ENCODE assay signal across 1 cellular context in the genomic region with DNA sequence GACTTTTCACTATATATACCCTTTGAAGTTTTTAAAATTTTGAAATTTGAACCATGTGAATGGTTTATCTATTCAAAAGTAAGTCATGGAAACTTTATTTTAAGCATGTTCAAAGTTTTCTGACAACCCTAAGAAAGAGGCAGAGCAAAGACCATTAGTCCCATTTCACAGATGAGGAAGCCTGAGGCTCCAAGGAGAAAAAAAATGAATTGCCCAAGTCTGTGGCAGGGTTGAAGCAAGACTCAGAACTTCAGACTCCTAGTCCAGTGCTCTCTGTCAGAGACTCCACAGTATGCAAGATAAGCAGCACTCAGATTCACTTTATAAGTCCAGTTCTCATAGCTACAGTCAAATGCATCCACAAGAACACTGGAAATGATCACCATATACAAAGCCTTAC.
TF ChIP-seq lines count a peak whose summit lies in the region.

No MANE protein-coding gene starts in this region.

TF ChIP-seq in liver, 16 proteins besides CTCF, POLR2A, EP300 and RAD21:
- TF ChIP-seq, protein P1, sequence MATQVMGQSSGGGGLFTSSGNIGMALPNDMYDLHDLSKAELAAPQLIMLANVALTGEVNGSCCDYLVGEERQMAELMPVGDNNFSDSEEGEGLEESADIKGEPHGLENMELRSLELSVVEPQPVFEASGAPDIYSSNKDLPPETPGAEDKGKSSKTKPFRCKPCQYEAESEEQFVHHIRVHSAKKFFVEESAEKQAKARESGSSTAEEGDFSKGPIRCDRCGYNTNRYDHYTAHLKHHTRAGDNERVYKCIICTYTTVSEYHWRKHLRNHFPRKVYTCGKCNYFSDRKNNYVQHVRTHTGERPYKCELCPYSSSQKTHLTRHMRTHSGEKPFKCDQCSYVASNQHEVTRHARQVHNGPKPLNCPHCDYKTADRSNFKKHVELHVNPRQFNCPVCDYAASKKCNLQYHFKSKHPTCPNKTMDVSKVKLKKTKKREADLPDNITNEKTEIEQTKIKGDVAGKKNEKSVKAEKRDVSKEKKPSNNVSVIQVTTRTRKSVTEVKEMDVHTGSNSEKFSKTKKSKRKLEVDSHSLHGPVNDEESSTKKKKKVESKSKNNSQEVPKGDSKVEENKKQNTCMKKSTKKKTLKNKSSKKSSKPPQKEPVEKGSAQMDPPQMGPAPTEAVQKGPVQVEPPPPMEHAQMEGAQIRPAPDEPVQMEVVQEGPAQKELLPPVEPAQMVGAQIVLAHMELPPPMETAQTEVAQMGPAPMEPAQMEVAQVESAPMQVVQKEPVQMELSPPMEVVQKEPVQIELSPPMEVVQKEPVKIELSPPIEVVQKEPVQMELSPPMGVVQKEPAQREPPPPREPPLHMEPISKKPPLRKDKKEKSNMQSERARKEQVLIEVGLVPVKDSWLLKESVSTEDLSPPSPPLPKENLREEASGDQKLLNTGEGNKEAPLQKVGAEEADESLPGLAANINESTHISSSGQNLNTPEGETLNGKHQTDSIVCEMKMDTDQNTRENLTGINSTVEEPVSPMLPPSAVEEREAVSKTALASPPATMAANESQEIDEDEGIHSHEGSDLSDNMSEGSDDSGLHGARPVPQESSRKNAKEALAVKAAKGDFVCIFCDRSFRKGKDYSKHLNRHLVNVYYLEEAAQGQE (IDR thresholded peaks at IDR 0.05), result no peak
- no peak for TF ChIP-seq EGR1 (IDR thresholded peaks at IDR 0.05; ENCODE audit: low read depth in 2 of 2)
- no peak for TF ChIP-seq GABPA (IDR thresholded peaks at IDR 0.05 in 1 of 2, conservative IDR thresholded peaks at IDR 0.05 in 1 of 2)
- TF ChIP-seq HNF4G (IDR thresholded peaks at IDR 0.05), result no peak
- TF ChIP-seq, protein P2, sequence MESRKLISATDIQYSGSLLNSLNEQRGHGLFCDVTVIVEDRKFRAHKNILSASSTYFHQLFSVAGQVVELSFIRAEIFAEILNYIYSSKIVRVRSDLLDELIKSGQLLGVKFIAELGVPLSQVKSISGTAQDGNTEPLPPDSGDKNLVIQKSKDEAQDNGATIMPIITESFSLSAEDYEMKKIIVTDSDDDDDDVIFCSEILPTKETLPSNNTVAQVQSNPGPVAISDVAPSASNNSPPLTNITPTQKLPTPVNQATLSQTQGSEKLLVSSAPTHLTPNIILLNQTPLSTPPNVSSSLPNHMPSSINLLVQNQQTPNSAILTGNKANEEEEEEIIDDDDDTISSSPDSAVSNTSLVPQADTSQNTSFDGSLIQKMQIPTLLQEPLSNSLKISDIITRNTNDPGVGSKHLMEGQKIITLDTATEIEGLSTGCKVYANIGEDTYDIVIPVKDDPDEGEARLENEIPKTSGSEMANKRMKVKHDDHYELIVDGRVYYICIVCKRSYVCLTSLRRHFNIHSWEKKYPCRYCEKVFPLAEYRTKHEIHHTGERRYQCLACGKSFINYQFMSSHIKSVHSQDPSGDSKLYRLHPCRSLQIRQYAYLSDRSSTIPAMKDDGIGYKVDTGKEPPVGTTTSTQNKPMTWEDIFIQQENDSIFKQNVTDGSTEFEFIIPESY (IDR thresholded peaks at IDR 0.05), result no peak
- no peak for TF ChIP-seq TAF1 (conservative IDR thresholded peaks at IDR 0.05)
- no peak for TF ChIP-seq FOXA1 (IDR thresholded peaks at IDR 0.05)
- no peak for TF ChIP-seq YY1 (IDR thresholded peaks at IDR 0.05)
TF ChIP-seq in liver: peak in this region for 0.
